ENCODE assay signal across 15 cellular contexts in genomic region chr4:74156521-74156920, GRCh38. TPM values are rescaled to one million over a fixed set of nuclear protein-coding genes. Genes with fewer than 3 reads are reported as not detected.
DNase-seq lines count a peak whose midpoint lies in the region; ATAC-seq, FAIRE-seq and TF ChIP-seq lines count a peak whose summit lies in the region.
"Had no signal": no experiment of that assay in that cellular context is flagged by ENCODE, and none has a peak within 500 bp of the region (broad histone marks: within the 10 kb centered on the region; RNA-seq: fewer than 3 reads in every experiment).

No MANE protein-coding gene starts in this region.

- WGBS in mesenchymal stem cell, result 100% methylated on average over 2 of the region's 2 CpGs
- 19 to 55% (median 44%) methylated on average over 2 of the region's 2 CpGs for WGBS in ovary, 3 donors

- H3K9ac ChIP-seq in adipocyte (ENCODE audit: low read length), result peak overlapping the region; percentile 88
- peak overlapping the region; percentile 97 for H3K9ac ChIP-seq in mesenchymal stem cell (ENCODE audit: low read length)

- intact Hi-C loops in ovary (cut with DNase I), result no loop called here

- peaks cover 13% of the 10 kb centered on the region for H3K36me3 ChIP-seq in ACC112 (ENCODE audit: insufficient read depth, low read length)
- H3K36me3 ChIP-seq in adipocyte (ENCODE audit: control insufficient read depth, insufficient read depth, low read length, severe bottlenecking), result peaks cover 13% of the 10 kb centered on the region
- H3K36me3 ChIP-seq in mesenchymal stem cell (ENCODE audit: control insufficient read depth in 1 of 2, insufficient read depth in 2 of 2, low read depth in 1 of 2, low read length in 2 of 2), result peaks cover 2 to 10% of the 10 kb centered on the region in 2 experiments
- H3K36me3 ChIP-seq in ovary, result no peaks in the 10 kb centered on the region

- H2AK5ac ChIP-seq in mesenchymal stem cell (ENCODE audit: low read length, severe bottlenecking), result no peak overlapping the region

- FAIRE-seq in GM19239 (lab: Jason Lieb, UNC), result peak; percentile 31

- no peak overlapping the region for H3K4ac ChIP-seq in mesenchymal stem cell (ENCODE audit: low read depth in 1 of 2, low read length in 2 of 2)

- no peak overlapping the region for H2BK12ac ChIP-seq in mesenchymal stem cell (ENCODE audit: low read length in 2 of 2)

- no peak for TF ChIP-seq POLR2A in ovary (IDR thresholded peaks at IDR 0.05)

- TF ChIP-seq CTCF in ovary (IDR thresholded peaks at IDR 0.05), result no peak

- ATAC-seq in HG03342 (IDR thresholded peaks at IDR 0.05; ENCODE audit: unreplicated experiment) (no peak), GM21786 (IDR thresholded peaks at IDR 0.05; ENCODE audit: unreplicated experiment) (no peak)
- ATAC-seq: stimulated activated naive CD8-positive, alpha-beta T cell treated with anti-CD3 and anti-CD28 coated beads, Interleukin-15, amount 100 ng/mL, for 72 hours had no signal

- no peak overlapping the region for H2BK15ac ChIP-seq in mesenchymal stem cell (ENCODE audit: low read depth, poor library complexity, severe bottlenecking)

- no peak overlapping the region for H3K4me2 ChIP-seq in mesenchymal stem cell (ENCODE audit: low read length, poor library complexity, severe bottlenecking)

- H3K14ac ChIP-seq in mesenchymal stem cell (ENCODE audit: low read length in 2 of 2), result no peak overlapping the region

- H3K4me3 ChIP-seq in ACC112 (ENCODE audit: low read depth, low read length) (peak overlapping the region; percentile 92), adipocyte (ENCODE audit: low read length) (no peak overlapping the region), mesenchymal stem cell (ENCODE audit: insufficient read depth in 1 of 2, low read depth in 1 of 2, low read length in 2 of 2) (no peak overlapping the region), ovary (no peak overlapping the region)

- H4K8ac ChIP-seq in mesenchymal stem cell (ENCODE audit: low read length), result no peak overlapping the region

- H2BK5ac ChIP-seq in mesenchymal stem cell (ENCODE audit: low read depth, low read length, poor library complexity, severe bottlenecking), result peak overlapping the region; percentile 19

- H2BK120ac ChIP-seq in mesenchymal stem cell (ENCODE audit: low read depth, low read length), result no peak overlapping the region

- peak overlapping the region; percentile 97 for H3K27ac ChIP-seq in ACC112 (ENCODE audit: low read depth, low read length)
- no peak overlapping the region for H3K27ac ChIP-seq in mesenchymal stem cell (ENCODE audit: low read length, poor library complexity, severe bottlenecking)
- H3K27ac ChIP-seq in ovary, result peak overlapping the region in 1 of 2 donors; percentile 88

- H3K27me3 ChIP-seq in ACC112 (ENCODE audit: insufficient read depth, low read length), result no peaks in the 10 kb centered on the region
- no peaks in the 10 kb centered on the region for H3K27me3 ChIP-seq in adipocyte (replicated peaks; ENCODE audit: control insufficient read depth, insufficient read depth, low read length)
- no peaks in the 10 kb centered on the region for H3K27me3 ChIP-seq in mesenchymal stem cell (ENCODE audit: control insufficient read depth in 1 of 2, insufficient read depth in 1 of 2, low read length in 2 of 2)
- H3K27me3 ChIP-seq in ovary, result no peaks in the 10 kb centered on the region
- H3K27me3 ChIP-seq: right atrium auricular region had no signal

- peaks cover 6% of the 10 kb centered on the region for H3K79me1 ChIP-seq in mesenchymal stem cell (replicated peaks; ENCODE audit: low read length, poor library complexity, severe bottlenecking)

- peaks cover 36% of the 10 kb centered on the region for H3K79me2 ChIP-seq in ACC112 (ENCODE audit: control insufficient read depth, insufficient read depth, low read length, unreplicated experiment)

- H3K9me3 ChIP-seq in adipocyte (ENCODE audit: control insufficient read depth, low read length) (no peaks in the 10 kb centered on the region), mesenchymal stem cell (ENCODE audit: control insufficient read depth, low read length) (no peaks in the 10 kb centered on the region), ovary (no peaks in the 10 kb centered on the region)
- H3K9me3 ChIP-seq: right atrium auricular region had no signal

- H3K4me1 ChIP-seq in ACC112 (ENCODE audit: control insufficient read depth, insufficient read depth, low read length, unreplicated experiment), result peaks cover 14% of the 10 kb centered on the region
- H3K4me1 ChIP-seq in adipocyte (ENCODE audit: control insufficient read depth, insufficient read depth, low read length), result peaks cover 20% of the 10 kb centered on the region
- H3K4me1 ChIP-seq in mesenchymal stem cell (ENCODE audit: control insufficient read depth, insufficient read depth, low read depth, low read length), result peaks cover 1% of the 10 kb centered on the region
- peaks cover 1% of the 10 kb centered on the region for H3K4me1 ChIP-seq in ovary (ENCODE audit: insufficient read depth)

- H3K23ac ChIP-seq in mesenchymal stem cell (ENCODE audit: low read length in 2 of 2), result no peak overlapping the region

- TF ChIP-seq EP300 in ovary (IDR thresholded peaks at IDR 0.05), result no peak

- H2AFZ ChIP-seq in ACC112 (ENCODE audit: low read length, unreplicated experiment), result peak overlapping the region; percentile 16
- H2AFZ ChIP-seq in mesenchymal stem cell (ENCODE audit: low read depth, low read length), result no peak overlapping the region

- no peak overlapping the region for H3K18ac ChIP-seq in mesenchymal stem cell (ENCODE audit: low read depth in 1 of 2, low read length in 2 of 2)

- no peak for DNase-seq in GM19239 (ENCODE audit: insufficient read length, low spot score)
- DNase-seq in adipocyte (ENCODE audit: low read depth), result no peak
- no peak for DNase-seq in mesenchymal stem cell
- no peak for DNase-seq in ovary
- DNase-seq in EL, result no peak
- DNase-seq: KBM-7; NCI-H187 treated with DMSO at 0.1 percent for 48 hours; NCI-H774; SIG-M5; stimulated activated CD4-positive, alpha-beta T cell treated with anti-CD3 and anti-CD28 coated beads, Interleukin-4, amount 100 ng/mL, for 4 hours; stimulated activated naive CD8-positive, alpha-beta T cell treated with anti-CD3 and anti-CD28 coated beads, Interleukin-15, amount 100 ng/mL, for 72 hours had no signal

- no peak overlapping the region for H4K91ac ChIP-seq in mesenchymal stem cell (ENCODE audit: low read length)

RNA-seq across cellular contexts. Expression of gene MTHFD2L, which starts 1.4 kb away (rescaled TPM):
- polyA plus RNA-seq in mesenchymal stem cell (2013, experiment 1 of 2), result 6.0 TPM
- 6.5 TPM for polyA plus RNA-seq in mesenchymal stem cell (2013, experiment 2 of 2)
- 10 to 100 TPM; 12.3 to 19.3 (median 14.5) TPM for total RNA-seq in ovary
- polyA plus RNA-seq in ovary, result 1 to 10 TPM; 5.8 to 8.6 TPM

RNA-seq across cellular contexts. Expression of gene CXCL2, which starts 57.5 kb away (rescaled TPM):
- 33.7 TPM for polyA plus RNA-seq in mesenchymal stem cell (2013, experiment 1 of 2)
- polyA plus RNA-seq in mesenchymal stem cell (2013, experiment 2 of 2), result 28.7 TPM
- total RNA-seq in ovary, result 100 to 1,000 TPM in 1 of 7 donors, 10 to 100 TPM in 3, 1 to 10 TPM in 3; 2.8 to 431 (median 11.0) TPM
- polyA plus RNA-seq in ovary, result 10 to 100 TPM in 1 of 2 donors, 1 to 10 TPM in 1; 3.4 to 12.7 TPM
